8 cellular contexts compared by ENCODE assay signal in genomic region chr10:34808789-34809745, GRCh38. TPM values are rescaled to one million over a fixed set of nuclear protein-coding genes. Genes with fewer than 3 reads are reported as not detected.
A peak's percentile ranks its signal among the peaks of the same experiment; 100 is the strongest.
DNase-seq lines count a peak whose midpoint lies in the region; ATAC-seq, FAIRE-seq and TF ChIP-seq lines count a peak whose summit lies in the region.

No MANE protein-coding gene starts in this region.

- ATAC-seq in HG02759 (IDR thresholded peaks at IDR 0.05; ENCODE audit: unreplicated experiment): peak; percentile 66

- H3K4me1 ChIP-seq in ES-I3 (ENCODE audit: insufficient read depth, low read length) (peaks cover 34% of the 10 kb centered on the region), iPS-20b (ENCODE audit: insufficient read depth, low read length) (peaks cover 36% of the 10 kb centered on the region), testis (no peaks in the 10 kb centered on the region)

- H3K27ac Mint-ChIP-seq in T-helper 2 cell treated with Interferon-gamma antibody and Interleukin-4, amounts not matched to agents 5 μg/mL and 100 μg/mL, for 36 hours: no peak overlapping the region

- TF ChIP-seq CTCF in testis (IDR thresholded peaks at IDR 0.05): no peak

- 39 to 49% methylated on average over 19 of the region's 19 CpGs for WGBS in testis, 2 donors

- no peaks in the 10 kb centered on the region for H3K36me3 ChIP-seq in ES-I3 (ENCODE audit: insufficient read depth, low read length)
- no peaks in the 10 kb centered on the region for H3K36me3 ChIP-seq in SK-N-MC (ENCODE audit: insufficient read depth, low read length)
- no peaks in the 10 kb centered on the region for H3K36me3 ChIP-seq in iPS-20b (ENCODE audit: insufficient read depth, low read depth, low read length)
- H3K36me3 ChIP-seq in testis (ENCODE audit: low read depth, missing control alignments): no peaks in the 10 kb centered on the region

- no peaks in the 10 kb centered on the region for H3K4me1 Mint-ChIP-seq in T-helper 2 cell treated with Interferon-gamma antibody and Interleukin-4, amounts not matched to agents 5 μg/mL and 100 μg/mL, for 36 hours (ENCODE audit: low read depth)

- peaks cover 10% of the 10 kb centered on the region; the same call in 1 of the 2 replicates for H3K27me3 ChIP-seq in iPS-20b (ENCODE audit: insufficient read depth, low read length)
- H3K27me3 ChIP-seq in testis: no peaks in the 10 kb centered on the region

- FAIRE-seq in GM12892 (lab: Jason Lieb, UNC): no peak

- intact Hi-C loops in testis (cut with DNase I; ENCODE audit: low total_unique reads): no loop called here

- H3K27ac ChIP-seq in SK-N-MC (no peak overlapping the region), iPS-20b (ENCODE audit: low read length) (peak overlapping the region; percentile 48), testis (peak overlapping the region; percentile 36 to 73)

- H3K9me3 ChIP-seq in ES-I3 (ENCODE audit: control insufficient read depth, insufficient read depth, low read length) (no peaks in the 10 kb centered on the region), SK-N-MC (ENCODE audit: low read depth, low read length) (no peaks in the 10 kb centered on the region), iPS-20b (ENCODE audit: insufficient read depth, low read depth, low read length) (no peaks in the 10 kb centered on the region), testis (no peaks in the 10 kb centered on the region)

- peak overlapping the region; percentile 12; the same call in 1 of the 2 replicates for H3K9ac ChIP-seq in ES-I3 (ENCODE audit: low read depth, low read length)
- H3K9ac ChIP-seq in SK-N-MC (ENCODE audit: insufficient read length): no peak overlapping the region
- no peak overlapping the region; the same call in 1 of the 2 replicates for H3K9ac ChIP-seq in iPS-20b (ENCODE audit: low read depth, low read length)

- H3K27me3 Mint-ChIP-seq in T-helper 2 cell treated with Interferon-gamma antibody and Interleukin-4, amounts not matched to agents 5 μg/mL and 100 μg/mL, for 36 hours (ENCODE audit: low read depth): peaks cover 47% of the 10 kb centered on the region

- DNase-seq in SK-N-MC (ENCODE audit: low read depth, low spot score): no peak
- peak; percentile 56 for DNase-seq in testis
- no peak for DNase-seq in cerebellar nuclear complex (lab: John Stamatoyannopoulos, UW)
- DNase-seq in GM12892 (ENCODE audit: insufficient read length): no peak
- DNase-seq in T-helper 2 cell treated with Interferon-gamma antibody and Interleukin-4, amounts not matched to agents 5 μg/mL and 100 μg/mL, for 36 hours (ENCODE audit: low spot score): no peak

- H3K36me3 Mint-ChIP-seq in T-helper 2 cell treated with Interferon-gamma antibody and Interleukin-4, amounts not matched to agents 5 μg/mL and 100 μg/mL, for 36 hours (ENCODE audit: low read depth): no peaks in the 10 kb centered on the region

- no peak for TF ChIP-seq POLR2A in testis (IDR thresholded peaks at IDR 0.05)
- TF ChIP-seq POLR2A in GM12892 (IDR thresholded peaks at IDR 0.05; ENCODE audit: low read depth, low read length): no peak

- H3K9me3 Mint-ChIP-seq in T-helper 2 cell treated with Interferon-gamma antibody and Interleukin-4, amounts not matched to agents 5 μg/mL and 100 μg/mL, for 36 hours: no peaks in the 10 kb centered on the region

- H3K4me3 Mint-ChIP-seq in T-helper 2 cell treated with Interferon-gamma antibody and Interleukin-4, amounts not matched to agents 5 μg/mL and 100 μg/mL, for 36 hours: no peak overlapping the region

- H3K4me3 ChIP-seq in SK-N-MC (0 out of 2 replicates have a peak overlapping the region, but pooled peaks have one; percentile 12), iPS-20b (ENCODE audit: low read length) (peak overlapping the region; percentile 45), testis (no peak overlapping the region)

RNA-seq across cellular contexts. Expression of gene PARD3, which starts 6.0 kb away (rescaled TPM):
- total RNA-seq in testis: 10 to 100 TPM; 49.5 to 59.5 TPM
- polyA plus RNA-seq in testis (ENCODE audit: insufficient read depth, low read depth, low replicate concordance): 31.8 TPM
- polyA plus RNA-seq in GM12892 (2012; ENCODE audit: missing spikeins): 2.7 TPM

Comparison
In these comparisons a context has a peak if more than half of its experiments do, and no peak if none do; other contexts are left out.
1. H3K4me3 ChIP-seq: peak in SK-N-MC (single experiment) and iPS-20b (single experiment); none in testis (0 of 2).